14 cellular contexts compared by ENCODE assay signal in genomic region chr10:102781089-102781920, GRCh38. TPM values are rescaled to one million over a fixed set of nuclear protein-coding genes. Genes with fewer than 3 reads are reported as not detected.
DNase-seq lines count a peak whose midpoint lies in the region; ATAC-seq and TF ChIP-seq lines count a peak whose summit lies in the region.
"Had no signal": no experiment of that assay in that cellular context is flagged by ENCODE, and none has a peak within 500 bp of the region (broad histone marks: within the 10 kb centered on the region; RNA-seq: fewer than 3 reads in every experiment).

No MANE protein-coding gene starts in this region.

- no peak for ATAC-seq in SK-N-SH treated with all-trans-retinoic acid at 6 μM for 48 hours

- POLR2A ChIA-PET in SK-N-SH (lab: Yijun Ruan, JAX), result interaction anchor here (1.2 kb wide), 1 partner anchor 16 kb away, joined by 3 read pairs; no protein-coding TSS in a partner anchor
- POLR2A ChIA-PET in activated CD4-positive, alpha-beta memory T cell treated with anti-CD3 and anti-CD28 coated beads, Interleukin-2, amount 10 ng/mL, durations not matched to agents 7 days and 5 days (lab: Charles Lee), result no interaction called here

- no peak for TF ChIP-seq RAD21 in SK-N-SH (IDR thresholded peaks at IDR 0.05; ENCODE audit: low read length)

- peaks cover 78% of the 10 kb centered on the region for H3K4me1 Mint-ChIP-seq in mesothelial cell of epicardium
- H3K4me1 Mint-ChIP-seq in activated CD4-positive, alpha-beta memory T cell treated with anti-CD3 and anti-CD28 coated beads, Interleukin-2, amount 10 ng/mL, durations not matched to agents 7 days and 5 days, result peaks cover 11% of the 10 kb centered on the region

- H3K4me1 ChIP-seq in SK-N-SH (ENCODE audit: control insufficient read depth in 1 of 2, insufficient read depth in 2 of 2, low read depth in 1 of 2, low read length in 1 of 2) (peaks cover 28 to 46% of the 10 kb centered on the region in 2 experiments; a peak in 3 of 4 replicates), thymus (ENCODE audit: control insufficient read depth, insufficient read depth, low read length) (peaks cover 15% of the 10 kb centered on the region)

- H3K27ac Mint-ChIP-seq in mesothelial cell of epicardium, result peak overlapping the region; percentile 94
- no peak overlapping the region for H3K27ac Mint-ChIP-seq in activated CD4-positive, alpha-beta memory T cell treated with anti-CD3 and anti-CD28 coated beads, Interleukin-2, amount 10 ng/mL, durations not matched to agents 7 days and 5 days

- no peak overlapping the region; a peak in 1 of 4 replicates for H3K27ac ChIP-seq in SK-N-SH (ENCODE audit: low read depth in 2 of 2, low read length in 1 of 2)
- H3K27ac ChIP-seq in thymus (ENCODE audit: low read depth), result peak overlapping the region; percentile 89
- H3K27ac ChIP-seq: 22Rv1, PC-9 had no signal

- no peaks in the 10 kb centered on the region for H3K36me3 ChIP-seq in SK-N-SH (replicated peaks in 1 of 2; ENCODE audit: control insufficient read depth in 1 of 2, insufficient read depth in 2 of 2, low read length in 1 of 2)
- H3K36me3 ChIP-seq in thymus (ENCODE audit: control insufficient read depth, insufficient read depth), result peaks cover 8% of the 10 kb centered on the region

- H3K9me3 ChIP-seq in SK-N-SH (no peaks in the 10 kb centered on the region), thymus (ENCODE audit: control insufficient read depth) (no peaks in the 10 kb centered on the region)

- WGBS in SK-N-SH (ENCODE audit: low lambda C conversion rate), result 73% methylated on average over 8 of the region's 8 CpGs
- WGBS in thymus, result 85% methylated on average over 8 of the region's 8 CpGs

- peaks cover 5% of the 10 kb centered on the region for H3F3A ChIP-seq in SK-N-SH (replicated peaks; ENCODE audit: insufficient read depth)

- DNase-seq in SK-N-SH (no peak), choroid plexus epithelial cell (ENCODE audit: low read depth) (peak; percentile 38), mesothelial cell of epicardium (ENCODE audit: low spot score in 2 of 2, unreplicated experiment in 2 of 2) (no peak), LoVo (ENCODE audit: low spot score) (no peak), SHP77 treated with DMSO at 0.1 percent for 48 hours (lab: John Stamatoyannopoulos, UW) (no peak)
- DNase-seq in activated CD4-positive, alpha-beta memory T cell treated with anti-CD3 and anti-CD28 coated beads, Interleukin-2, amount 10 ng/mL, durations not matched to agents 7 days and 5 days, result no peak
- DNase-seq: activated CD4-positive, alpha-beta T cell treated with anti-CD3 and anti-CD28 coated beads for 1 hour; foreskin melanocyte; NCI-H146; PC-9 had no signal

- H3K9ac ChIP-seq in SK-N-SH, result no peak overlapping the region

- CTCF ChIA-PET in SK-N-SH (lab: Yijun Ruan, JAX), result interaction anchor here (1.6 kb wide), 1 partner anchor 120 kb away, joined by 3 read pairs; no protein-coding TSS in a partner anchor
- CTCF ChIA-PET in activated CD4-positive, alpha-beta memory T cell treated with anti-CD3 and anti-CD28 coated beads, Interleukin-2, amount 10 ng/mL, durations not matched to agents 7 days and 5 days (lab: Charles Lee), result no interaction called here

- peaks cover 2% of the 10 kb centered on the region for H3K36me3 Mint-ChIP-seq in mesothelial cell of epicardium
- H3K36me3 Mint-ChIP-seq in activated CD4-positive, alpha-beta memory T cell treated with anti-CD3 and anti-CD28 coated beads, Interleukin-2, amount 10 ng/mL, durations not matched to agents 7 days and 5 days (ENCODE audit: low read depth), result peaks cover 12% of the 10 kb centered on the region

- H2AFZ ChIP-seq in SK-N-SH (ENCODE audit: low read depth), result no peak overlapping the region
- H2AFZ ChIP-seq: PC-9 had no signal

- H3K27me3 Mint-ChIP-seq in mesothelial cell of epicardium (ENCODE audit: low read depth), result no peaks in the 10 kb centered on the region
- no peaks in the 10 kb centered on the region for H3K27me3 Mint-ChIP-seq in activated CD4-positive, alpha-beta memory T cell treated with anti-CD3 and anti-CD28 coated beads, Interleukin-2, amount 10 ng/mL, durations not matched to agents 7 days and 5 days

- H3K4me3 Mint-ChIP-seq in mesothelial cell of epicardium, result peak overlapping the region; percentile 18
- H3K4me3 Mint-ChIP-seq in activated CD4-positive, alpha-beta memory T cell treated with anti-CD3 and anti-CD28 coated beads, Interleukin-2, amount 10 ng/mL, durations not matched to agents 7 days and 5 days, result no peak overlapping the region

- H3K4me3 ChIP-seq in SK-N-SH (ENCODE audit: low read depth in 2 of 2, low read length in 1 of 2) (no peak overlapping the region), choroid plexus epithelial cell (ENCODE audit: low read depth, low read length) (no peak overlapping the region), thymus (ENCODE audit: low read length) (no peak overlapping the region)
- H3K4me3 ChIP-seq: PC-9 had no signal

- TF ChIP-seq CTCF in SK-N-SH (IDR thresholded peaks at IDR 0.05) (no peak), choroid plexus epithelial cell (conservative IDR thresholded peaks at IDR 0.05; ENCODE audit: low read depth, low read length) (no peak), mesothelial cell of epicardium (IDR thresholded peaks at IDR 0.05; ENCODE audit: unreplicated experiment) (no peak)

- peaks cover 62% of the 10 kb centered on the region; the same call in 1 of the 2 replicates for H3K79me2 ChIP-seq in SK-N-SH (ENCODE audit: insufficient read depth)

- H3K27me3 ChIP-seq in SK-N-SH (ENCODE audit: insufficient read depth) (no peaks in the 10 kb centered on the region), thymus (ENCODE audit: control insufficient read depth, insufficient read depth) (no peaks in the 10 kb centered on the region)

- H4K20me1 ChIP-seq in SK-N-SH (ENCODE audit: insufficient read depth), result peaks cover 27% of the 10 kb centered on the region

- H3K9me3 Mint-ChIP-seq in mesothelial cell of epicardium, result no peaks in the 10 kb centered on the region
- no peaks in the 10 kb centered on the region for H3K9me3 Mint-ChIP-seq in activated CD4-positive, alpha-beta memory T cell treated with anti-CD3 and anti-CD28 coated beads, Interleukin-2, amount 10 ng/mL, durations not matched to agents 7 days and 5 days

- H3K4me2 ChIP-seq in SK-N-SH, result peak overlapping the region; percentile 68; the same call in 1 of the 2 replicates
- H3K4me2 ChIP-seq: PC-9 had no signal

- H3K9me2 ChIP-seq in SK-N-SH, result no peaks in the 10 kb centered on the region

- no peak for TF ChIP-seq EP300 in SK-N-SH (IDR thresholded peaks at IDR 0.05; ENCODE audit: borderline replicate concordance in 1 of 2, low read depth in 1 of 2, low read length in 1 of 2)

TF ChIP-seq in SK-N-SH, 30 proteins besides CTCF, POLR2A, EP300 and RAD21 (continues in another document):
- TF ChIP-seq YY1 (IDR thresholded peaks at IDR 0.05; ENCODE audit: low read depth) (no peak), FOXJ3 (CRISPR knock-in tag; IDR thresholded peaks at IDR 0.05) (no peak), FOXM1 (IDR thresholded peaks at IDR 0.05; ENCODE audit: low read depth) (no peak), GATA2 (CRISPR knock-in tag; IDR thresholded peaks at IDR 0.05) (no peak), TCF12 (IDR thresholded peaks at IDR 0.05) (no peak), MXI1 (IDR thresholded peaks at IDR 0.05; ENCODE audit: low read depth, low read length) (no peak), JUND (IDR thresholded peaks at IDR 0.05) (no peak), TEAD4 (IDR thresholded peaks at IDR 0.05; ENCODE audit: borderline replicate concordance, insufficient read depth) (no peak)

TF ChIP-seq in SK-N-SH treated with all-trans-retinoic acid at 6 μM for 48 hours, 23 proteins besides CTCF, POLR2A, EP300 and RAD21 (continues in another document):
- TF ChIP-seq PATZ1 (CRISPR knock-in tag; IDR thresholded peaks at IDR 0.05; ENCODE audit: borderline replicate concordance) (no peak), SNAI2 (CRISPR knock-in tag; IDR thresholded peaks at IDR 0.05) (no peak)
- TF ChIP-seq, protein P1, sequence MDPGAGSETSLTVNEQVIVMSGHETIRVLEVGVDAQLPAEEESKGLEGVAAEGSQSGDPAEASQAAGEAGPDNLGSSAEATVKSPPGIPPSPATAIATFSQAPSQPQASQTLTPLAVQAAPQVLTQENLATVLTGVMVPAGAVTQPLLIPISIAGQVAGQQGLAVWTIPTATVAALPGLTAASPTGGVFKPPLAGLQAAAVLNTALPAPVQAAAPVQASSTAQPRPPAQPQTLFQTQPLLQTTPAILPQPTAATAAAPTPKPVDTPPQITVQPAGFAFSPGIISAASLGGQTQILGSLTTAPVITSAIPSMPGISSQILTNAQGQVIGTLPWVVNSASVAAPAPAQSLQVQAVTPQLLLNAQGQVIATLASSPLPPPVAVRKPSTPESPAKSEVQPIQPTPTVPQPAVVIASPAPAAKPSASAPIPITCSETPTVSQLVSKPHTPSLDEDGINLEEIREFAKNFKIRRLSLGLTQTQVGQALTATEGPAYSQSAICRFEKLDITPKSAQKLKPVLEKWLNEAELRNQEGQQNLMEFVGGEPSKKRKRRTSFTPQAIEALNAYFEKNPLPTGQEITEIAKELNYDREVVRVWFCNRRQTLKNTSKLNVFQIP (CRISPR knock-in tag; IDR thresholded peaks at IDR 0.05; ENCODE audit: borderline replicate concordance, low read depth), result no peak

RNA-seq across cellular contexts. Expression of gene WBP1L, which starts 37.6 kb away (rescaled TPM):
- polyA plus RNA-seq in SK-N-SH (2012; rRNA removed) (22.8 and 29.8 TPM in 2 replicates), thymus (75.9 TPM)
- 16.7 and 23.9 TPM in 2 replicates for polyA plus RNA-seq in SK-N-SH (2012; cell fraction: cytosol; rRNA removed)
- polyA plus RNA-seq in SK-N-SH (2012; cell fraction: nucleus; rRNA removed), result 11.2 and 13.4 TPM in 2 replicates
- total RNA-seq in mesothelial cell of epicardium, result 56.3 to 56.7 TPM (median 56.3 TPM) in 3 replicates
- 10 to 100 TPM; 31.7 to 31.9 TPM for total RNA-seq in activated CD4-positive, alpha-beta memory T cell treated with anti-CD3 and anti-CD28 coated beads, Interleukin-2, amount 10 ng/mL, durations not matched to agents 7 days and 5 days

RNA-seq across cellular contexts. Expression of gene CYP17A1, which starts 55.9 kb away (rescaled TPM):
- polyA plus RNA-seq in SK-N-SH (2012; rRNA removed) (not detected in 2 replicates), thymus (0.32 TPM)
- polyA plus RNA-seq in SK-N-SH (2012; cell fraction: cytosol; rRNA removed), result not detected in 2 replicates
- polyA plus RNA-seq in SK-N-SH (2012; cell fraction: nucleus; rRNA removed), result 0.04 TPM in 1 of 2 replicates, not detected in the other
- 0.54 to 1.1 TPM (median 0.81 TPM) in 3 replicates for total RNA-seq in mesothelial cell of epicardium
- not detected for total RNA-seq in activated CD4-positive, alpha-beta memory T cell treated with anti-CD3 and anti-CD28 coated beads, Interleukin-2, amount 10 ng/mL, durations not matched to agents 7 days and 5 days
- total RNA-seq: myocyte, PC-9 had no signal
